Comparison of ENCODE assay signal across 28 cellular contexts in genomic region chr17:74267579-74267978, GRCh38. TPM values are rescaled to one million over a fixed set of nuclear protein-coding genes. Genes with fewer than 3 reads are reported as not detected.
"Had no signal": no experiment of that assay in that cellular context is flagged by ENCODE, and none has a peak within 500 bp of the region (broad histone marks: within the 10 kb centered on the region; RNA-seq: fewer than 3 reads in every experiment).

No MANE protein-coding gene starts in this region.

- H3K9me3 ChIP-seq: colonic mucosa, esophagus muscularis mucosa, heart right ventricle, lower lobe of right lung, uterus had no signal

- H3K27ac ChIP-seq: colonic mucosa, esophagus muscularis mucosa, heart right ventricle, parathyroid adenoma, uterus had no signal

- H3K9ac ChIP-seq: parathyroid adenoma had no signal

- H3K27ac Mint-ChIP-seq: dendritic cell treated with granulocyte-macrophage colony-stimulating factor and Interleukin-4, amounts not matched to agents 40 ng/mL and 50 ng/mL, for 4 days; progenitor cell of endocrine pancreas; stimulated activated naive B cell treated with anti-CD40 and anti-IgM and Interleukin-4, amounts not matched to agents 10 μg/mL and 1 μg/mL and 100 μg/mL, for 72 hours; stimulated activated naive CD8-positive, alpha-beta T cell treated with anti-CD3 and anti-CD28 coated beads, Interleukin-15, Interleukin-2, amounts not matched to agents 100 ng/mL and 50 ng/mL, for 24 hours; type B pancreatic cell had no signal

- H3K79me2 ChIP-seq: parathyroid adenoma had no signal

- H3K4me3 Mint-ChIP-seq: dendritic cell treated with granulocyte-macrophage colony-stimulating factor and Interleukin-4, amounts not matched to agents 40 ng/mL and 50 ng/mL, for 4 days; stimulated activated naive B cell treated with anti-CD40 and anti-IgM and Interleukin-4, amounts not matched to agents 10 μg/mL and 1 μg/mL and 100 μg/mL, for 72 hours; stimulated activated naive CD8-positive, alpha-beta T cell treated with anti-CD3 and anti-CD28 coated beads, Interleukin-15, Interleukin-2, amounts not matched to agents 100 ng/mL and 50 ng/mL, for 24 hours; type B pancreatic cell had no signal

- H3K4me1 ChIP-seq: colonic mucosa, parathyroid adenoma, uterus had no signal

- H3K27me3 ChIP-seq: colonic mucosa, uterus had no signal

- H3K36me3 Mint-ChIP-seq: naive thymus-derived CD8-positive, alpha-beta T cell; type B pancreatic cell had no signal

- H3K36me3 ChIP-seq: colonic mucosa, esophagus muscularis mucosa, heart right ventricle, lower lobe of right lung, uterus had no signal

- H3K4me3 ChIP-seq: colonic mucosa, esophagus muscularis mucosa, heart right ventricle, lower lobe of right lung, uterus had no signal

- DNase-seq: central memory CD4-positive, alpha-beta T cell; colonic mucosa; effector memory CD4-positive, alpha-beta T cell; foreskin melanocyte; glutamatergic neuron; heart right ventricle; hippocampal formation; kidney glomerular epithelial cell; left colon; left ventricle myocardium superior; naive thymus-derived CD8-positive, alpha-beta T cell; occipital lobe; stimulated activated naive B cell treated with anti-CD40 and anti-IgM and Interleukin-4, amounts not matched to agents 10 μg/mL and 1 μg/mL and 100 μg/mL, for 72 hours; uterus had no signal

- ATAC-seq: heart right ventricle; left colon; left ventricle myocardium superior; naive thymus-derived CD8-positive, alpha-beta T cell; sciatic nerve; stimulated activated naive B cell treated with anti-CD40 and anti-IgM and Interleukin-4, amounts not matched to agents 10 μg/mL and 1 μg/mL and 100 μg/mL, for 72 hours had no signal

- H2AFZ ChIP-seq: parathyroid adenoma had no signal

- H3K9me3 Mint-ChIP-seq: naive thymus-derived CD8-positive, alpha-beta T cell; stimulated activated naive CD8-positive, alpha-beta T cell treated with anti-CD3 and anti-CD28 coated beads, Interleukin-15, Interleukin-2, amounts not matched to agents 100 ng/mL and 50 ng/mL, for 24 hours; type B pancreatic cell had no signal

RNA-seq across cellular contexts. Expression of gene DNAI2, which starts 6.5 kb away (rescaled TPM):
- total RNA-seq: chondrocyte, colonic mucosa, endothelial cell of umbilical vein, epithelial cell of proximal tubule, esophagus muscularis mucosa, left colon, left ventricle myocardium superior, mesenteric fat pad, myocyte, occipital lobe, progenitor cell of endocrine pancreas, sciatic nerve had no signal
- polyA plus RNA-seq: endothelial cell of umbilical vein, heart right ventricle, neural cell had no signal

RNA-seq across cellular contexts. Expression of gene KIF19, which starts 58.4 kb away (rescaled TPM):
- total RNA-seq: chondrocyte; epithelial cell of proximal tubule; myocyte; naive thymus-derived CD8-positive, alpha-beta T cell; occipital lobe had no signal
- polyA plus RNA-seq: neural cell had no signal
